19 cellular contexts compared by ENCODE assay signal in the genomic region with DNA sequence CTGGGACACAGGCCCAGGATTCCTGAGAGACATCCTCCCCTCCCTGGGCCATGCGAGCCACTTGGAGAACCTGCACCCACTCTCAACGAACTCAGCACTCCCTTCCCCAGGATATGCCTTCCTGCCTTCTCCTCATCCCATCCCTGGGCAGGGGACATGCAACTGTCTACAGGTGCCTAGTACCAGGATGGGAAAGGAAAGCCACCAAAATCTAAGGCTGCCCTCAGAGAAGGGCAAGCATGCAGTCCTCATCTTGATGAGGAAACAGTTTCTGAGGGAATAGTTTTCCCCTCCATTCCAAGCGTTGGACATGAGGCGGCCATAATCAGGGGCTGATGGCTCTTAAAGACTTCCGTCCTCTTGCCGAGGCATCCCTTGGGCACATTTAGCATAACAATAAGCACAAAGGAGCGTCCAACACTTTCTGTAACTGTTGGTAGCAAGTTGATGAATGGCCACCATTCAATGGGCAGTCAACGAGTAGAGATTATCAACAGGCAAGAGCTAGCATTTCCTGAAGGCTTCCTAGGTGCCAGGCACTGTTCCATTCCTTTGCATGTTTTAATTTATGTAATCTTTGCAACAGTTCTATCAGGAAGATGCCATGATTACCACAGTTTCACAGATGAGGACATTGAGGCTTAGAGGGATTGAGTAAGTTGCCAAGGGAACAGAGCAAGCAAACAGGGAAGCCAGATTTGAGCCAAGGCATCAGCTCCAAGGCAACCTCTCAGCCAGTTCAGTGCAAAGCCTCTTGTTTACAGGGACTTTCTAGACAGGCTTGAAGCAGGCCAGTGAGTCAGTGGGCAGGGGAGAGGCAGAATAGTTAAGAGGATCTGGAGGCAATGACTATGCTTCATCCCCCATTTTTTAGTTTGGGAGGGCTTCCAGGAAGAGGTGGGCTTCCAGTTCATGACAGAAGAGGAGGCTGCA.
DNase-seq lines count a peak whose midpoint lies in the region; ATAC-seq and TF ChIP-seq lines count a peak whose summit lies in the region.
"Had no signal": no experiment of that assay in that cellular context is flagged by ENCODE, and none has a peak within 500 bp of the region (broad histone marks: within the 10 kb centered on the region; RNA-seq: fewer than 3 reads in every experiment).

No MANE protein-coding gene starts in this region.

- ATAC-seq in GM21619 (IDR thresholded peaks at IDR 0.05; ENCODE audit: unreplicated experiment) = no peak

- no peak for TF ChIP-seq CTCF in GM10248 (IDR thresholded peaks at IDR 0.05; ENCODE audit: control extremely low read depth, extremely low read depth, low read depth, missing control alignments)
- TF ChIP-seq CTCF in WERI-Rb-1 (IDR thresholded peaks at IDR 0.05; ENCODE audit: low read depth, low read length) = no peak
- TF ChIP-seq CTCF in neural crest cell (conservative IDR thresholded peaks at IDR 0.05) = no peak

- H3K27ac ChIP-seq in WERI-Rb-1 (no peak overlapping the region), SJCRH30 (no peak overlapping the region)
- H3K27ac ChIP-seq: Peyer's patch, prostate gland had no signal

- H3K36me3 ChIP-seq in WERI-Rb-1 = no peaks in the 10 kb centered on the region
- H3K36me3 ChIP-seq in SJCRH30 = no peaks in the 10 kb centered on the region
- H3K36me3 ChIP-seq: Peyer's patch, prostate gland had no signal

- H3K9me3 ChIP-seq in WERI-Rb-1 (ENCODE audit: severe bottlenecking) (no peaks in the 10 kb centered on the region), SJCRH30 (replicated peaks) (peaks cover 4% of the 10 kb centered on the region; the same call in 1 of the 2 replicates)
- H3K9me3 ChIP-seq: Peyer's patch, prostate gland had no signal

- no peak overlapping the region for H3K4me3 Mint-ChIP-seq in neural crest cell
- H3K4me3 Mint-ChIP-seq: activated B cell treated with CpG ODN at 0.5 μM for 24 hours; activated naive CD4-positive, alpha-beta T cell treated with anti-CD3 and anti-CD28 coated beads, Interleukin-2, amount 10 ng/mL, durations not matched to agents 7 days and 5 days; B cell; type B pancreatic cell had no signal

- peaks cover 3% of the 10 kb centered on the region for H3K9me3 Mint-ChIP-seq in neural crest cell
- H3K9me3 Mint-ChIP-seq: activated B cell treated with CpG ODN at 0.5 μM for 24 hours; activated naive CD4-positive, alpha-beta T cell treated with anti-CD3 and anti-CD28 coated beads, Interleukin-2, amount 10 ng/mL, durations not matched to agents 7 days and 5 days; type B pancreatic cell had no signal

- H3K36me3 Mint-ChIP-seq in neural crest cell (ENCODE audit: low read depth) = no peaks in the 10 kb centered on the region
- H3K36me3 Mint-ChIP-seq: activated naive CD4-positive, alpha-beta T cell treated with anti-CD3 and anti-CD28 coated beads, Interleukin-2, amount 10 ng/mL, durations not matched to agents 7 days and 5 days had no signal

- H3K4me1 Mint-ChIP-seq in neural crest cell = peaks cover 18% of the 10 kb centered on the region
- H3K4me1 Mint-ChIP-seq: activated B cell treated with CpG ODN at 0.5 μM for 24 hours; activated naive CD4-positive, alpha-beta T cell treated with anti-CD3 and anti-CD28 coated beads, Interleukin-2, amount 10 ng/mL, durations not matched to agents 7 days and 5 days; B cell had no signal

- no peaks in the 10 kb centered on the region for H3K27me3 ChIP-seq in WERI-Rb-1 (ENCODE audit: insufficient read depth, low read depth, severe bottlenecking)
- no peaks in the 10 kb centered on the region for H3K27me3 ChIP-seq in SJCRH30
- H3K27me3 ChIP-seq: Peyer's patch had no signal

- H3K4me3 ChIP-seq in WERI-Rb-1 (ENCODE audit: low read depth, low read length) = no peak overlapping the region
- no peak overlapping the region for H3K4me3 ChIP-seq in SJCRH30
- H3K4me3 ChIP-seq: Peyer's patch, prostate gland had no signal

- H3K4me1 ChIP-seq in SJCRH30 = 0 out of 2 replicates have a peak, but pooled peaks cover 3% of the 10 kb centered on the region
- H3K4me1 ChIP-seq: Peyer's patch, prostate gland had no signal

- CTCF ChIA-PET in GM10248 (lab: Yijun Ruan, JAX) = interaction anchor here (1.1 kb wide), 1 partner anchor 14 kb away, joined by 3 read pairs; no protein-coding TSS in a partner anchor

- peak overlapping the region; percentile 79 for H3K27ac Mint-ChIP-seq in neural crest cell (ENCODE audit: unreplicated experiment)
- H3K27ac Mint-ChIP-seq: activated B cell treated with CpG ODN at 0.5 μM for 24 hours; activated naive CD4-positive, alpha-beta T cell treated with anti-CD3 and anti-CD28 coated beads, Interleukin-2, amount 10 ng/mL, durations not matched to agents 7 days and 5 days; B cell; type B pancreatic cell had no signal

- POLR2A ChIA-PET in GM10248 (lab: Yijun Ruan, JAX) = no interaction called here

- H3K27me3 Mint-ChIP-seq in neural crest cell (ENCODE audit: low read depth) = peaks cover 5% of the 10 kb centered on the region

- peak; percentile 6 for DNase-seq in GM10248 (ENCODE audit: extremely low spot score)
- peak; percentile 39 for DNase-seq in WERI-Rb-1
- DNase-seq in fibroblast of gingiva (ENCODE audit: low read depth) = peak; percentile 26
- DNase-seq in neural crest cell (ENCODE audit: low read depth, low spot score) = no peak
- no peak for DNase-seq in ureter (ENCODE audit: low spot score)
- no peak for DNase-seq in SJCRH30
- no peak for DNase-seq in middle frontal gyrus (ENCODE audit: extremely low spot score, low spot score)
- DNase-seq: activated B cell treated with CpG ODN at 0.5 μM for 24 hours; activated naive CD4-positive, alpha-beta T cell treated with anti-CD3 and anti-CD28 coated beads, Interleukin-2, amount 10 ng/mL, durations not matched to agents 7 days and 5 days; DMS79 treated with DMSO at 0.1 percent for 48 hours; NCI-H1092 treated with DMSO at 0.1 percent for 48 hours; NCI-H510A treated with DMSO at 0.1 percent for 48 hours; stimulated activated CD4-positive, alpha-beta T cell treated with anti-CD3 and anti-CD28 coated beads, Interleukin-2, amount 100 ng/mL, for 24 hours; stimulated activated CD8-positive, alpha-beta memory T cell treated with anti-CD3 and anti-CD28 coated beads, Interleukin-4, amount 100 ng/mL, for 48 hours had no signal

Comparison
In these comparisons a context has a peak if more than half of its experiments do, and no peak if none do; other contexts are left out.
1. DNase-seq: peak in GM10248 (single experiment), WERI-Rb-1 (single experiment) and fibroblast of gingiva (single experiment); none in neural crest cell (single experiment), ureter (single experiment), SJCRH30 (0 of 2) and middle frontal gyrus (single experiment).